ENCODE assay signal across 18 cellular contexts in the genomic region with DNA sequence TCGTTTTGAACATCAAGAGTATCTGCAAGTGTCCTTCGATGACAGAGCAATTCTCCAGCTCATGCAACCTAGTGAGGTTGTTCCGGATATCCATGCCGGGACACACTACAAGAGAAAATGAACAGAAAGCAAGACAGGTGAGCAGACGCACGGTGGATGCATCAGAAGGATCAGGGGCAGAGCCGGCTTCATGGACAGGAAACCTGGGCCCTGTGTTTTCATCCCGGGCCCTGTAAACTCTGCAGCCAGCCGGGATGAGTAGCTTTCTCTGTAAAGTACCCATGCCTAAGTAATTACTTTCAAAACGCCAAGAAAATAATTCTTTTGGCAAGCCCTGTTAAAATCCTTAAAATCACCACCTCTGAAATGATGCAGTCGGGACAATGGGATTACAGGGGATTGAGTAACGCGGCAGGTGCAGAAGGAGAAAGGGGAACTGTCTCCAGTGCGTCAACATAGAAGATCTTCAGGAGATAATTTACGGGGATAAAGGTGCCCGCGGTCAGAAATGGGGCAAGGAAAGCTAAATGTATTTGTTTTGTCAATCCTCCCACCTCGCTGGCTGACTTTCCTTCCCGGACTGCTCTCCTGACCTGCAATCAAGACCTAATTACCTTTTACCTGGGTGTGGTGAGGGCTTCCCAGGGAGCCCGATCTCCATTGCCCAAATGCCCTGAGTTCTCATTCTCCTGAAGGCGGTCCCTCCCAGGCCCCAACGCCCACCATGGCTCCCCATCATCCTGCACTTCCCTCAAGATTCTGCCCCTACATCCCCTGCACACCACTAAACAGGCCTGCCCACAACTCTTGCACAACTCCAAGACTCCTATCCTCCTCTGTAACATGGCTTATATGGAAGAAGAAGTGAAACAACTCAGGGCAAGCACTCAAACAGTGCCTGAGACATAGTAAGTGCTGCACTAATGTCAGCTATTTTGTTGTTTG. TPM values are rescaled to one million over a fixed set of nuclear protein-coding genes. Genes with fewer than 3 reads are reported as not detected.
DNase-seq lines count a peak whose midpoint lies in the region; ATAC-seq and TF ChIP-seq lines count a peak whose summit lies in the region.
"Had no signal": no experiment of that assay in that cellular context is flagged by ENCODE, and none has a peak within 500 bp of the region (broad histone marks: within the 10 kb centered on the region; RNA-seq: fewer than 3 reads in every experiment).

No MANE protein-coding gene starts in this region.

- no peak overlapping the region for H3K23ac ChIP-seq in trophoblast cell (ENCODE audit: low read length)

- peaks cover 4% of the 10 kb centered on the region for H3K27me3 Mint-ChIP-seq in endothelial cell (ENCODE audit: unreplicated experiment)

- no peak overlapping the region for H3K18ac ChIP-seq in trophoblast cell (ENCODE audit: low read length)

- no peak overlapping the region for H4K8ac ChIP-seq in trophoblast cell (ENCODE audit: low read depth, low read length)

- H2BK5ac ChIP-seq in trophoblast cell (ENCODE audit: low read depth, low read length, poor library complexity): no peak overlapping the region

- H3K27ac ChIP-seq in trophoblast cell (ENCODE audit: low read depth, low read length) (no peak overlapping the region), coronary artery (no peak overlapping the region)
- H3K27ac ChIP-seq: KMS-11, RWPE1 had no signal

- H3K9me3 Mint-ChIP-seq in endothelial cell (ENCODE audit: unreplicated experiment): no peaks in the 10 kb centered on the region
- H3K9me3 Mint-ChIP-seq: activated naive CD4-positive, alpha-beta T cell treated with anti-CD3 and anti-CD28 coated beads for 36 hours had no signal

- H4K91ac ChIP-seq in trophoblast cell (ENCODE audit: low read depth, low read length): no peak overlapping the region

- no peak overlapping the region for H2BK12ac ChIP-seq in trophoblast cell (ENCODE audit: low read length)

- H3K36me3 Mint-ChIP-seq in endothelial cell (ENCODE audit: low read depth, unreplicated experiment): peaks cover 14% of the 10 kb centered on the region

- H2AFZ ChIP-seq in trophoblast cell (ENCODE audit: insufficient read depth, low read length, poor library complexity): no peak overlapping the region

- H3K36me3 ChIP-seq in trophoblast cell (ENCODE audit: control insufficient read depth in 1 of 2, insufficient read depth in 2 of 2, low read length in 2 of 2): peaks cover 4 to 7% of the 10 kb centered on the region in 2 experiments
- H3K36me3 ChIP-seq: prostate gland had no signal

- no peaks in the 10 kb centered on the region for H3K9me3 ChIP-seq in trophoblast cell (ENCODE audit: insufficient read depth, low read depth, low read length)
- H3K9me3 ChIP-seq: BE2C, prostate gland had no signal

- no peak overlapping the region for H3K4ac ChIP-seq in trophoblast cell (ENCODE audit: low read depth, low read length)

- ATAC-seq in HG02678 (IDR thresholded peaks at IDR 0.05; ENCODE audit: unreplicated experiment) (no peak), GM18907 (IDR thresholded peaks at IDR 0.05; ENCODE audit: unreplicated experiment) (no peak)

- no peak overlapping the region for H3K4me2 ChIP-seq in trophoblast cell (ENCODE audit: low read length)
- H3K4me2 ChIP-seq: KMS-11 had no signal

- no peaks in the 10 kb centered on the region for H3K4me1 ChIP-seq in trophoblast cell (ENCODE audit: control insufficient read depth in 1 of 2, insufficient read depth in 2 of 2, low read length in 2 of 2)
- H3K4me1 ChIP-seq: BE2C, prostate gland had no signal

- no peak for TF ChIP-seq POLR2A in NB4 (IDR thresholded peaks at IDR 0.05; ENCODE audit: extremely low read depth, insufficient read length)

- DNase-seq in GF-D8 (lab: John Stamatoyannopoulos, UW): peak; percentile 62
- peak; percentile 93 for DNase-seq in NB4 (ENCODE audit: low read depth)
- no peak for DNase-seq in endothelial cell (ENCODE audit: low spot score)
- DNase-seq in trophoblast cell: peak; percentile 86 to 88
- no peak for DNase-seq in coronary artery (ENCODE audit: low spot score)
- DNase-seq: activated CD4-positive, alpha-beta T cell treated with anti-CD3 and anti-CD28 coated beads for 48 hours; activated naive CD4-positive, alpha-beta T cell treated with anti-CD3 and anti-CD28 coated beads for 36 hours; BE2C; DMS79 treated with DMSO at 0.1 percent for 48 hours; effector memory CD4-positive, alpha-beta T cell; hippocampal formation; NCI-H1930; stimulated activated CD4-positive, alpha-beta T cell treated with anti-CD3 and anti-CD28 coated beads, Interleukin-15, amount 100 ng/mL, for 24 hours had no signal

- TF ChIP-seq CTCF in NB4 (IDR thresholded peaks at IDR 0.05; ENCODE audit: low read depth, low read length) (no peak), endothelial cell (IDR thresholded peaks at IDR 0.05; ENCODE audit: unreplicated experiment) (no peak), coronary artery (IDR thresholded peaks at IDR 0.05) (no peak)

- H3K79me2 ChIP-seq in trophoblast cell (ENCODE audit: control insufficient read depth, insufficient read depth, low read length, poor library complexity): no peaks in the 10 kb centered on the region

- no peaks in the 10 kb centered on the region for H3K27me3 ChIP-seq in trophoblast cell (ENCODE audit: insufficient read depth, low read length)
- H3K27me3 ChIP-seq: BE2C had no signal

- no peak overlapping the region for H3K14ac ChIP-seq in trophoblast cell (ENCODE audit: low read length)

- H3K4me3 ChIP-seq in NB4 (ENCODE audit: low read depth, low read length): no peak overlapping the region
- no peak overlapping the region for H3K4me3 ChIP-seq in trophoblast cell (ENCODE audit: low read depth, low read length)
- H3K4me3 ChIP-seq in coronary artery: no peak overlapping the region
- H3K4me3 ChIP-seq: prostate gland had no signal

- peak overlapping the region; percentile 64 for H3K4me3 Mint-ChIP-seq in endothelial cell (ENCODE audit: unreplicated experiment)
- H3K4me3 Mint-ChIP-seq: activated naive CD4-positive, alpha-beta T cell treated with anti-CD3 and anti-CD28 coated beads for 36 hours had no signal

- H3K79me1 ChIP-seq in trophoblast cell (ENCODE audit: low read length): no peaks in the 10 kb centered on the region

- H4K12ac ChIP-seq in trophoblast cell (ENCODE audit: low read depth, low read length): no peak overlapping the region

- no peak overlapping the region for H2AK5ac ChIP-seq in trophoblast cell (ENCODE audit: low read length)

- no peaks in the 10 kb centered on the region for H3K4me1 Mint-ChIP-seq in endothelial cell (ENCODE audit: unreplicated experiment)

- H3K9ac ChIP-seq in trophoblast cell (ENCODE audit: low read length): no peak overlapping the region
- H3K9ac ChIP-seq: KMS-11 had no signal

- no peak overlapping the region for H2BK120ac ChIP-seq in trophoblast cell (ENCODE audit: insufficient read depth, low read length, poor library complexity)

- H3K27ac Mint-ChIP-seq in endothelial cell (ENCODE audit: unreplicated experiment): no peak overlapping the region
- H3K27ac Mint-ChIP-seq: activated naive CD4-positive, alpha-beta T cell treated with anti-CD3 and anti-CD28 coated beads for 36 hours had no signal

- WGBS in trophoblast cell (ENCODE audit: extremely low coverage, insufficient coverage, insufficient read length): no CpG with 5 or more reads among the region's 22 CpGs

RNA-seq across cellular contexts. Expression of a gene that starts 26.1 kb away (rescaled TPM):
- total RNA-seq in endothelial cell (ENCODE audit: unreplicated experiment): 28.9 TPM
- 7.5 and 7.6 TPM in 2 replicates for polyA plus RNA-seq in trophoblast cell (2013)

Comparison
In these comparisons a context has a peak if more than half of its experiments do, and no peak if none do; other contexts are left out.
1. DNase-seq: peak in GF-D8 (single experiment), NB4 (single experiment) and trophoblast cell (2 of 2); none in endothelial cell (single experiment) and coronary artery (single experiment).